Comparison of ENCODE assay signal across 15 cellular contexts in genomic region chr6:81623106-81623834, GRCh38.
DNase-seq lines count a peak whose midpoint lies in the region; ATAC-seq, FAIRE-seq and TF ChIP-seq lines count a peak whose summit lies in the region.
"Had no signal": no experiment of that assay in that cellular context is flagged by ENCODE, and none has a peak within 500 bp of the region (broad histone marks: within the 10 kb centered on the region; RNA-seq: fewer than 3 reads in every experiment).

No MANE protein-coding gene starts in this region.

- CTCF ChIA-PET in Caco-2 (lab: Charles Lee) (interaction anchor here (0.7 to 1.0 kb wide), 3 partner anchors 34 to 131 kb away, joined by 3 to 5 read pairs (median 3); partner anchors contain the start of gene TENT5A), WTC11 (lab: Charles Lee) (no interaction called here)

- intact Hi-C loops in Caco-2 (cut with micrococcal nuclease; ENCODE audit: unreplicated experiment), result loop anchor here (1.0 to 10.0 kb wide), 7 partner anchors 9 to 522 kb away; partner anchors contain the start of gene TENT5A
- intact Hi-C loops in left ventricle myocardium superior (cut with micrococcal nuclease), result no loop called here

- no peaks in the 10 kb centered on the region for H3K27me3 ChIP-seq in Caco-2 (replicated peaks; ENCODE audit: control insufficient read depth, insufficient read depth, low read length)

- H3K36me3 ChIP-seq in Caco-2 (ENCODE audit: control insufficient read depth, insufficient read depth, low read length), result peaks cover 1% of the 10 kb centered on the region; the same call in 1 of the 2 replicates

- DNase-seq in Caco-2 (peak; percentile 78 to 79), WTC11 (ENCODE audit: low spot score) (no peak), fibroblast of the aortic adventitia (ENCODE audit: low read depth) (peak; percentile 16), islet precursor cell (peak; percentile 57), NCI-H2107 treated with DMSO at 0.1 percent for 48 hours (lab: John Stamatoyannopoulos, UW; ENCODE audit: unreplicated experiment) (no peak), HTR-8/SVneo (ENCODE audit: insufficient read length, low spot score) (no peak), left ventricle myocardium superior (no peak)
- DNase-seq in activated CD4-positive, CD25-positive, alpha-beta regulatory T cell (lab: John Stamatoyannopoulos, UW), result no peak
- DNase-seq: CD8-positive, alpha-beta T cell; COR-L47; DND-41; GF-D8; HCEC 1CT had no signal

- no peaks in the 10 kb centered on the region for H3K27me3 Mint-ChIP-seq in Caco-2 (ENCODE audit: insufficient read depth, unreplicated experiment)
- no peaks in the 10 kb centered on the region for H3K27me3 Mint-ChIP-seq in WTC11 (ENCODE audit: low read depth)

- H3K4me3 ChIP-seq in Caco-2 (ENCODE audit: low read depth, low read length) (no peak overlapping the region), fibroblast of the aortic adventitia (ENCODE audit: low read depth, low read length) (no peak overlapping the region)

- no peaks in the 10 kb centered on the region for H3K9me3 ChIP-seq in Caco-2

- H3K4me1 Mint-ChIP-seq in Caco-2 (ENCODE audit: low read depth, unreplicated experiment) (peaks cover 45% of the 10 kb centered on the region), WTC11 (no peaks in the 10 kb centered on the region)
- H3K4me1 Mint-ChIP-seq: CD14-positive monocyte had no signal

- no peak for FAIRE-seq in HTR-8/SVneo (lab: Jason Lieb, UNC)
- FAIRE-seq: GM19239 had no signal

- peak overlapping the region; percentile 79 for H3K27ac Mint-ChIP-seq in Caco-2 (ENCODE audit: unreplicated experiment)
- no peak overlapping the region for H3K27ac Mint-ChIP-seq in WTC11
- H3K27ac Mint-ChIP-seq: CD14-positive monocyte; CD8-positive, alpha-beta T cell had no signal

- no TSS peak for BruUV-seq in Caco-2 (replicated peaks; lab: Mats Ljungman, UMichigan)

- ATAC-seq in WTC11 (peak; percentile 48; the same call in 1 of the 2 replicates), left ventricle myocardium superior (no peak)
- ATAC-seq: CD8-positive, alpha-beta T cell had no signal

- H3K4me1 ChIP-seq in Caco-2, result peaks cover 59% of the 10 kb centered on the region

- no peak for TF ChIP-seq CTCF in Caco-2 (IDR thresholded peaks at IDR 0.05; ENCODE audit: insufficient read depth in 1 of 2, low read depth in 1 of 2, low read length in 1 of 2, severe bottlenecking in 1 of 2, unreplicated experiment in 1 of 2)
- no peak for TF ChIP-seq CTCF in WTC11 (IDR thresholded peaks at IDR 0.05)
- TF ChIP-seq CTCF in fibroblast of the aortic adventitia (IDR thresholded peaks at IDR 0.05; ENCODE audit: insufficient read depth, low read length), result no peak

- H3K4me3 Mint-ChIP-seq in Caco-2 (ENCODE audit: unreplicated experiment) (peak overlapping the region; percentile 14), WTC11 (no peak overlapping the region)
- H3K4me3 Mint-ChIP-seq: CD14-positive monocyte; CD8-positive, alpha-beta T cell had no signal

- peaks cover 11% of the 10 kb centered on the region for H3K36me3 Mint-ChIP-seq in Caco-2 (ENCODE audit: insufficient read depth, unreplicated experiment)
- H3K36me3 Mint-ChIP-seq in WTC11, result no peaks in the 10 kb centered on the region
- H3K36me3 Mint-ChIP-seq: CD14-positive monocyte; CD8-positive, alpha-beta T cell had no signal

- H3K9me3 Mint-ChIP-seq in Caco-2 (ENCODE audit: unreplicated experiment) (no peaks in the 10 kb centered on the region), WTC11 (no peaks in the 10 kb centered on the region)

- POLR2A ChIA-PET in Caco-2 (lab: Charles Lee), result interaction anchor here (1.0 kb wide), 1 partner anchor 129 kb away, joined by 4 read pairs; the partner anchor contains the start of gene TENT5A
- POLR2A ChIA-PET in WTC11 (lab: Charles Lee), result no interaction called here

TF ChIP-seq in WTC11, 78 proteins besides CTCF, POLR2A, EP300 and RAD21:
- TF ChIP-seq ZBTB43 (CRISPR knock-in tag; IDR thresholded peaks at IDR 0.05), result no peak
- TF ChIP-seq AFF4 (CRISPR knock-in tag; IDR thresholded peaks at IDR 0.05; ENCODE audit: borderline replicate concordance), result no peak

Comparison
In these comparisons a context has a peak if more than half of its experiments do, and no peak if none do; other contexts are left out.
1. DNase-seq: peak in Caco-2 (2 of 2), fibroblast of the aortic adventitia (single experiment) and islet precursor cell (single experiment); none in WTC11 (single experiment), NCI-H2107 treated with DMSO at 0.1 percent for 48 hours (single experiment), HTR-8/SVneo (single experiment), left ventricle myocardium superior (single experiment) and activated CD4-positive, CD25-positive, alpha-beta regulatory T cell (0 of 4).